20 cellular contexts compared by ENCODE assay signal in the genomic region with DNA sequence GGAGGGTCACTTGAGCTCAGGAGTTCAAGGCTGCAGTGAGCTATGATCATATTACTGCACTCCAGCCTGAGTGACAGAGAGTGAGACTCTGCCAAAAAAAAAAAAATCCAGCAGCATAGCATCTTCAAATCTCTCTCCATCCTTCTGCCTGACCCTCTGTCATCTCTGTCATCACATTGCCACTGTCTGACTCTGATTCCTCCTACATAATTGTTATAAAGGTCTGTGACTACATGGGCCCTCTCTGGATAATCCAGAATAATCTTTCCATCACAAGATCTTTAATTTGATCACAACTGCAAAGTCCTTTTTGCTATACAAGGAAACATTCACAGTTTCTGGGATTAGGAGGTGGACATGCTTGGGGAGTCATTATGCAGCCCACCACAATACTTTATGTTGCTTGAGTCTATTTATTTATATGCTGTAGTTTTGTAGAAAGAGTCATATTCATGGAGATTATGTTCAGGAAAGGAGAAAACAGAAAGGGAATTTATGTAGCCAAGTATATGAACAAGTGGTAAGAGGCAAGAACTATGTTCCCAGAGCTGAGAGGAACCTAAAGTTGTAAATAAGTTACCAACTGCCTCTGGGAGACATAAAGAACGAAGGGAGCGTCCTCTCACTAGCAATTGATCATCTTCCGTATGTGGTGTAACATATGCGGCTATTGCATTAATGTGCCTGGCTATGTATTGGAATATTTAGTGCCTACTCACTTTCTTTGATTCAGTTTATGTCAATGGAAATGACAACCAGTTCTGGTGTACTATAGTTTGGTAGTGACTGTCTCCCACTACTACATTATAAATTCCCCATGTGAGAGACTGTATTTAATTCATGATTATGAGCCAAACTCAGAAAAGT. TPM values are rescaled to one million over a fixed set of nuclear protein-coding genes. Genes with fewer than 3 reads are reported as not detected.
DNase-seq lines count a peak whose midpoint lies in the region; ATAC-seq and TF ChIP-seq lines count a peak whose summit lies in the region.
"Had no signal": no experiment of that assay in that cellular context is flagged by ENCODE, and none has a peak within 500 bp of the region (broad histone marks: within the 10 kb centered on the region; RNA-seq: fewer than 3 reads in every experiment).

No MANE protein-coding gene starts in this region.

- intact Hi-C loops in left ventricle myocardium inferior (cut with micrococcal nuclease): no loop called here
- intact Hi-C loops in Right ventricle myocardium inferior (cut with DNase I): no loop called here

- no peaks in the 10 kb centered on the region for H3K27me3 ChIP-seq in left ventricle myocardium inferior (ENCODE audit: low read depth)
- H3K27me3 ChIP-seq in muscle layer of colon (ENCODE audit: control insufficient read depth in 1 of 2, insufficient read depth in 2 of 2, low read length in 2 of 2): no peaks in the 10 kb centered on the region
- H3K27me3 ChIP-seq: heart left ventricle had no signal

- ATAC-seq in Right ventricle myocardium inferior (no peak), GM21390 (IDR thresholded peaks at IDR 0.05; ENCODE audit: unreplicated experiment) (no peak), HG03432 (IDR thresholded peaks at IDR 0.05; ENCODE audit: unreplicated experiment) (no peak)
- ATAC-seq: effector memory CD8-positive, alpha-beta T cell; naive thymus-derived CD8-positive, alpha-beta T cell; T-cell had no signal

- H3K9me3 ChIP-seq in left ventricle myocardium inferior (replicated peaks) (no peaks in the 10 kb centered on the region), muscle layer of colon (ENCODE audit: low read length) (no peaks in the 10 kb centered on the region)
- H3K9me3 ChIP-seq: heart left ventricle had no signal

- H3K36me3 ChIP-seq in left ventricle myocardium inferior (peaks cover 33% of the 10 kb centered on the region), muscle layer of colon (ENCODE audit: insufficient read depth, low read length) (peaks cover 15% of the 10 kb centered on the region)

- no peak for TF ChIP-seq CTCF in left ventricle myocardium inferior (IDR thresholded peaks at IDR 0.05; ENCODE audit: borderline replicate concordance)
- no peak for TF ChIP-seq CTCF in endothelial cell (IDR thresholded peaks at IDR 0.05; ENCODE audit: unreplicated experiment)

- H3K27ac ChIP-seq in left ventricle myocardium inferior (replicated peaks): peak overlapping the region; percentile 23
- peak overlapping the region; percentile 35 for H3K27ac ChIP-seq in muscle layer of colon (ENCODE audit: low read depth, low read length)

- no peak overlapping the region for H3K27ac Mint-ChIP-seq in endothelial cell (ENCODE audit: unreplicated experiment)
- H3K27ac Mint-ChIP-seq: activated B cell treated with CpG ODN at 0.5 μM for 24 hours; effector memory CD8-positive, alpha-beta T cell; naive thymus-derived CD8-positive, alpha-beta T cell; T-cell had no signal

- DNase-seq in left ventricle myocardium inferior: no peak
- DNase-seq in Right ventricle myocardium inferior (ENCODE audit: missing footprints): no peak
- peak; percentile 11 for DNase-seq in dermis blood vessel endothelial cell
- DNase-seq in endothelial cell (ENCODE audit: low spot score): no peak
- DNase-seq in NCI-H1694 treated with DMSO at 0.1 percent for 48 hours (lab: John Stamatoyannopoulos, UW): no peak
- DNase-seq: ACHN; activated B cell treated with CpG ODN at 0.5 μM for 24 hours; activated effector memory CD4-positive, alpha-beta T cell treated with anti-CD3 and anti-CD28 coated beads, Interleukin-2, amount 50 U/mL, for 16 hours; effector memory CD8-positive, alpha-beta T cell; GF-D8; heart left ventricle; naive thymus-derived CD8-positive, alpha-beta T cell; NCI-H1105 treated with DMSO at 0.1 percent for 48 hours; NCI-H345; stimulated activated CD8-positive, alpha-beta memory T cell treated with anti-CD3 and anti-CD28 coated beads, Interleukin-4, amount 100 ng/mL, for 48 hours; T-cell had no signal

- H3K4me1 ChIP-seq in left ventricle myocardium inferior (peaks cover 12% of the 10 kb centered on the region), muscle layer of colon (ENCODE audit: insufficient read depth, low read length) (peaks cover 20% of the 10 kb centered on the region)

- H3K36me3 Mint-ChIP-seq in endothelial cell (ENCODE audit: low read depth, unreplicated experiment): no peaks in the 10 kb centered on the region
- H3K36me3 Mint-ChIP-seq: naive thymus-derived CD8-positive, alpha-beta T cell; T-cell had no signal

- H3K4me1 Mint-ChIP-seq in endothelial cell (ENCODE audit: unreplicated experiment): no peaks in the 10 kb centered on the region
- H3K4me1 Mint-ChIP-seq: activated B cell treated with CpG ODN at 0.5 μM for 24 hours; naive thymus-derived CD8-positive, alpha-beta T cell; T-cell had no signal

- H3K4me3 ChIP-seq in left ventricle myocardium inferior: no peak overlapping the region
- no peak overlapping the region for H3K4me3 ChIP-seq in muscle layer of colon (ENCODE audit: low read depth in 1 of 2, low read length in 2 of 2)
- H3K4me3 ChIP-seq: heart left ventricle had no signal

- no peaks in the 10 kb centered on the region for H3K27me3 Mint-ChIP-seq in endothelial cell (ENCODE audit: unreplicated experiment)
- H3K27me3 Mint-ChIP-seq: activated B cell treated with CpG ODN at 0.5 μM for 24 hours; effector memory CD8-positive, alpha-beta T cell had no signal

- H3K9ac ChIP-seq in muscle layer of colon (ENCODE audit: low read length): no peak overlapping the region

- H3K9me3 Mint-ChIP-seq in endothelial cell (ENCODE audit: unreplicated experiment): no peaks in the 10 kb centered on the region
- H3K9me3 Mint-ChIP-seq: activated B cell treated with CpG ODN at 0.5 μM for 24 hours had no signal

- no peak overlapping the region for H3K4me3 Mint-ChIP-seq in endothelial cell (ENCODE audit: unreplicated experiment)
- H3K4me3 Mint-ChIP-seq: activated B cell treated with CpG ODN at 0.5 μM for 24 hours; effector memory CD8-positive, alpha-beta T cell; naive thymus-derived CD8-positive, alpha-beta T cell; T-cell had no signal

RNA-seq across cellular contexts. Expression of a gene that starts 21.5 kb away (rescaled TPM):
- total RNA-seq in left ventricle myocardium inferior (26.9 TPM), Right ventricle myocardium inferior (22.1 TPM), dermis blood vessel endothelial cell (53.1 and 66.5 TPM in 2 replicates), endothelial cell (ENCODE audit: unreplicated experiment) (2.9 TPM)
- total RNA-seq: activated B cell treated with CpG ODN at 0.5 μM for 24 hours; activated CD8-positive, alpha-beta memory T cell treated with anti-CD3 and anti-CD28 coated beads for 36 hours; naive thymus-derived CD8-positive, alpha-beta T cell had no signal
